31 cellular contexts compared by ENCODE assay signal in genomic region chr18:3489462-3489861, GRCh38.
"Had no signal": no experiment of that assay in that cellular context is flagged by ENCODE, and none has a peak within 500 bp of the region (broad histone marks: within the 10 kb centered on the region; RNA-seq: fewer than 3 reads in every experiment).

No MANE protein-coding gene starts in this region.

- H3K4me3 ChIP-seq: ascending aorta, breast epithelium, cardiac muscle cell, colonic mucosa, dorsolateral prefrontal cortex, esophagus muscularis mucosa, gastrocnemius medialis, heart left ventricle had no signal

- ATAC-seq: activated CD4-positive, alpha-beta T cell treated with anti-CD3 and anti-CD28 coated beads for 36 hours; activated CD8-positive, alpha-beta memory T cell treated with anti-CD3 and anti-CD28 coated beads, Interleukin-2, amount 10 ng/mL, durations not matched to agents 7 days and 5 days; activated CD8-positive, alpha-beta T cell treated with anti-CD3 and anti-CD28 coated beads, Interleukin-2, amount 10 ng/mL, durations not matched to agents 7 days and 5 days; activated naive CD4-positive, alpha-beta T cell treated with anti-CD3 and anti-CD28 coated beads, Interleukin-2, amount 50 U/mL, for 72 hours; foreskin keratinocyte; gastrocnemius medialis; heart left ventricle had no signal

- H3K27ac ChIP-seq: ascending aorta, breast epithelium, cardiac muscle cell, colonic mucosa, dorsolateral prefrontal cortex, esophagus muscularis mucosa, foreskin keratinocyte, gastrocnemius medialis, heart left ventricle had no signal

- H3K36me3 ChIP-seq: ascending aorta, breast epithelium, cardiac muscle cell, colonic mucosa, esophagus muscularis mucosa, gastrocnemius medialis, heart left ventricle had no signal

- H3K27me3 ChIP-seq: ascending aorta, breast epithelium, cardiac muscle cell, colonic mucosa, dorsolateral prefrontal cortex, esophagus muscularis mucosa, foreskin keratinocyte, gastrocnemius medialis, heart left ventricle had no signal

- DNase-seq: activated CD4-positive, alpha-beta memory T cell treated with anti-CD3 and anti-CD28 coated beads for 36 hours; activated CD4-positive, alpha-beta T cell treated with anti-CD3 and anti-CD28 coated beads for 36 hours; activated CD4-positive, alpha-beta T cell treated with anti-CD3 and anti-CD28 coated beads, Interleukin-2, amount 10 ng/mL, durations not matched to agents 24 days and 14 days; activated CD4-positive, CD25-positive, alpha-beta regulatory T cell; activated CD4-positive, CD25-positive, alpha-beta regulatory T cell treated with anti-CD3 and anti-CD28 coated beads, Interleukin-2, amount 50 U/mL, for 72 hours; activated CD8-positive, alpha-beta memory T cell treated with anti-CD3 and anti-CD28 coated beads, Interleukin-2, amount 10 ng/mL, durations not matched to agents 7 days and 5 days; activated CD8-positive, alpha-beta memory T cell treated with anti-CD3 and anti-CD28 coated beads, Interleukin-2, amount 50 U/mL, for 4 hours; activated CD8-positive, alpha-beta T cell treated with anti-CD3 and anti-CD28 coated beads, Interleukin-2, amount 10 ng/mL, durations not matched to agents 7 days and 5 days; activated gamma-delta T cell; activated naive CD4-positive, alpha-beta T cell; activated naive CD4-positive, alpha-beta T cell treated with anti-CD3 and anti-CD28 coated beads, Interleukin-2, amount 10 ng/mL, durations not matched to agents 7 days and 5 days; activated naive CD8-positive, alpha-beta T cell treated with anti-CD3 and anti-CD28 coated beads, Interleukin-2, amount 10 ng/mL, durations not matched to agents 7 days and 5 days; activated T-cell treated with anti-CD3 and anti-CD28 coated beads, Interleukin-2, amount 50 U/mL, for 1 hour; activated T-cell treated with anti-CD3 and anti-CD28 coated beads, Interleukin-2, amount 50 U/mL, for 48 hours; central memory CD4-positive, alpha-beta T cell; cerebellar nuclear complex; colonic mucosa; dorsolateral prefrontal cortex; effector memory CD4-positive, alpha-beta T cell; endodermal cell; foreskin keratinocyte; gastrocnemius medialis; glutamatergic neuron; heart left ventricle; hypothalamus; T1000 had no signal

- H3K4me1 ChIP-seq: ascending aorta, breast epithelium, colonic mucosa, esophagus muscularis mucosa, gastrocnemius medialis, heart left ventricle had no signal

- H3K9me3 ChIP-seq: ascending aorta, breast epithelium, colonic mucosa, esophagus muscularis mucosa, gastrocnemius medialis, heart left ventricle had no signal
